Comparison of ENCODE assay signal across 8 cellular contexts in the genomic region with DNA sequence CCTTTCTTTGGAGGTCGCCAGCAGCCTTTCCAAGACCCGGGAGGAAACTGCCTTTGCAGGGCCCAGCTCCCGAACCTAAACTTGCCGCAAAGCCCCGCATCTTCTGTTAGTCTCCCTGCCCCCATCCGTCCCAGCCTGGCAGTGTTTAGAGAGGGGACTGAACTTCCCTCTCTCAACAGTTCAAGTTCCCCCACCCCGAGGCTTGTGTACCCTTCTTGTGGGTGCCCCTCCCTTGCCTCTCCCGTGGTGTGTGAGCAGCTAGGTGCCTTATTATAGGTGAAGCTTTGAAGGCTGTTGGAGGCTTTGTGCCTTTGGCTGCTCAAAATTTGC. TPM values are rescaled to one million over a fixed set of nuclear protein-coding genes. Genes with fewer than 3 reads are reported as not detected.
DNase-seq lines count a peak whose midpoint lies in the region; ATAC-seq, FAIRE-seq and TF ChIP-seq lines count a peak whose summit lies in the region.

No MANE protein-coding gene starts in this region.

- FAIRE-seq in RCC 7860 (lab: Jason Lieb, UNC): no peak

- H3K79me2 ChIP-seq in SU-DHL-6 (ENCODE audit: insufficient read depth, low read length): no peaks in the 10 kb centered on the region

- no peaks in the 10 kb centered on the region for H3K9me3 ChIP-seq in SU-DHL-6 (ENCODE audit: insufficient read depth, low read length)

- H3K4me3 Mint-ChIP-seq in neural crest cell: peak overlapping the region; percentile 87

- peak overlapping the region; percentile 72 for H3K9ac ChIP-seq in SU-DHL-6 (ENCODE audit: low read length)

- peak overlapping the region; percentile 84 for H3K4me3 ChIP-seq in SU-DHL-6 (ENCODE audit: insufficient read depth, low read length, poor library complexity, severe bottlenecking)

- H3K36me3 ChIP-seq in SU-DHL-6 (ENCODE audit: low read length): no peaks in the 10 kb centered on the region

- peaks cover 19% of the 10 kb centered on the region for H3K4me1 Mint-ChIP-seq in neural crest cell

- peaks cover 46% of the 10 kb centered on the region for H3K27me3 Mint-ChIP-seq in neural crest cell (ENCODE audit: low read depth)

- ATAC-seq in GM19452 (IDR thresholded peaks at IDR 0.05; ENCODE audit: unreplicated experiment): peak; percentile 5
- ATAC-seq in GM18505 (IDR thresholded peaks at IDR 0.05; ENCODE audit: unreplicated experiment): no peak

- H3K9me2 ChIP-seq in SU-DHL-6 (replicated peaks; ENCODE audit: insufficient read depth, low read length): no peaks in the 10 kb centered on the region

- peak overlapping the region; percentile 86 for H3K4me2 ChIP-seq in SU-DHL-6 (ENCODE audit: low read depth, low read length, poor library complexity, severe bottlenecking)

- no peaks in the 10 kb centered on the region for H4K20me1 ChIP-seq in SU-DHL-6 (ENCODE audit: low read depth, low read length)

- H3F3A ChIP-seq in SU-DHL-6 (ENCODE audit: insufficient read depth): peaks cover 4% of the 10 kb centered on the region; the same call in 1 of the 2 replicates

- peak; percentile 44 for DNase-seq in effector CD8-positive, alpha-beta T cell (lab: John Stamatoyannopoulos, UW)
- DNase-seq in neural crest cell (ENCODE audit: low read depth, low spot score) (no peak), SW480 (ENCODE audit: low spot score) (no peak), HCEC 1CT (no peak), RCC 7860 (ENCODE audit: low spot score) (no peak)

- no peaks in the 10 kb centered on the region for H3K36me3 Mint-ChIP-seq in neural crest cell (ENCODE audit: low read depth)

- H3K27ac Mint-ChIP-seq in neural crest cell (ENCODE audit: unreplicated experiment): peak overlapping the region; percentile 27

- no peaks in the 10 kb centered on the region for H3K27me3 ChIP-seq in SU-DHL-6 (ENCODE audit: low read length)

- TF ChIP-seq CTCF in SU-DHL-6 (IDR thresholded peaks at IDR 0.05; ENCODE audit: insufficient read depth, low read length, poor library complexity, severe bottlenecking): no peak
- no peak for TF ChIP-seq CTCF in neural crest cell (conservative IDR thresholded peaks at IDR 0.05)

- peak overlapping the region; percentile 74 for H3K27ac ChIP-seq in SU-DHL-6 (ENCODE audit: low read depth, low read length)

- no peak for TF ChIP-seq POLR2A in GM18505 (IDR thresholded peaks at IDR 0.05; ENCODE audit: borderline replicate concordance, extremely low read depth, insufficient read depth, insufficient read length)

- no peaks in the 10 kb centered on the region for H3K9me3 Mint-ChIP-seq in neural crest cell

- H2AFZ ChIP-seq in SU-DHL-6 (ENCODE audit: low read depth, low read length, severe bottlenecking): peak overlapping the region; percentile 99

RNA-seq across cellular contexts. Expression of gene LBH, which starts 1.4 kb away (rescaled TPM):
- 16.1 and 16.7 TPM in 2 replicates for total RNA-seq in neural crest cell
